1 cellular context compared by ENCODE assay signal in genomic region chr16:31114468-31114867, GRCh38.
TF ChIP-seq lines count a peak whose summit lies in the region.

No MANE protein-coding gene starts in this region.

TF ChIP-seq in HepG2, 621 proteins besides CTCF, POLR2A, EP300 and RAD21:
- TF ChIP-seq ZNF710 (CRISPR knock-in tag; IDR thresholded peaks at IDR 0.05; ENCODE audit: borderline replicate concordance) (no peak), TEAD3 (CRISPR knock-in tag; optimal IDR thresholded peaks at IDR 0.05; ENCODE audit: borderline replicate concordance) (no peak), LBX2 (CRISPR knock-in tag; IDR thresholded peaks at IDR 0.05; ENCODE audit: borderline replicate concordance) (no peak), YEATS2 (CRISPR knock-in tag; IDR thresholded peaks at IDR 0.05; ENCODE audit: borderline replicate concordance) (no peak), ZNF713 (CRISPR knock-in tag; IDR thresholded peaks at IDR 0.05) (no peak), CREB1 (IDR thresholded peaks at IDR 0.05) (no peak), CREB1 (CRISPR knock-in tag; IDR thresholded peaks at IDR 0.05) (no peak), PAWR (CRISPR knock-in tag; IDR thresholded peaks at IDR 0.05; ENCODE audit: borderline replicate concordance) (no peak), ZNF441 (CRISPR knock-in tag; IDR thresholded peaks at IDR 0.05; ENCODE audit: borderline replicate concordance) (0 out of 2 replicates have a peak, but pooled peaks have one; percentile 32), PITX1 (CRISPR knock-in tag; IDR thresholded peaks at IDR 0.05) (0 out of 2 replicates have a peak, but pooled peaks have one; percentile 5)
